Comparison of ENCODE assay signal across 8 cellular contexts in the genomic region with DNA sequence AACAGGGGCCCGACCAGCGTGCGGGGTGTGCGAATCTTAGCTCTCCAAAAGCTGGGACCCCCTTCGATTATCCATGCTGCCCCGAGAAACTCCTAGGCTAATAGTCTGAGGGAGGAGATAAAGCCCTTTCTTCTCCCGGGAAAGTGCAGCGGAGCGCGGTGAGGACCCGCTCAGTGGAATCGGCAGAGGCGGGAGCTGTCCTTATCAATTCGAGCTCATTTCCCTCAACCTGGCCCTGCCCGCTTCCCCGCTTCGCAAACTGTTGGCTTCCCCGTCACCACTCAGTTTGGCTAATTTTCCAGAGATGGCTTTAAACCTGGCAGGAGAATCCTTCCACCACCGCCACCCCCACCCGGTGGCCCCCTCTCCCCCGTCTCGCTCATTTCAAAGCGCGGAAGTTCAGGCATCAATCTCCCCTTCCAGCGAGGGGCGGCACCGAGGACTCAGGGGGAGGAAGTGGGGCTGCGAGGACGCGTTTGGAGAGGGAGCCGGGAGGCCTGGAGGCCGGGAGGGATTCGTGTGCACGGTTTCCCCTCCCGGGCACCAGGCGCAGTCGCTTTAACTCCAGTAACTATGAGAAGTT. TPM values are rescaled to one million over a fixed set of nuclear protein-coding genes. Genes with fewer than 3 reads are reported as not detected.
A peak's percentile ranks its signal among the peaks of the same experiment; 100 is the strongest.
DNase-seq lines count a peak whose midpoint lies in the region; ATAC-seq, FAIRE-seq and TF ChIP-seq lines count a peak whose summit lies in the region.

No MANE protein-coding gene starts in this region.

- peak overlapping the region; percentile 4 to 81 (median 58) for H3K4me3 Mint-ChIP-seq in naive thymus-derived CD8-positive, alpha-beta T cell

- ATAC-seq in naive thymus-derived CD8-positive, alpha-beta T cell = no peak
- ATAC-seq in GM21381 (IDR thresholded peaks at IDR 0.05; ENCODE audit: unreplicated experiment) (no peak), GM21786 (IDR thresholded peaks at IDR 0.05; ENCODE audit: unreplicated experiment) (no peak)

- FAIRE-seq in D721Med (lab: Jason Lieb, UNC) = no peak

- TF ChIP-seq CTCF in D721Med (IDR thresholded peaks at IDR 0.05; ENCODE audit: insufficient read depth, missing control alignments) = no peak

- POLR2A ChIA-PET in naive thymus-derived CD8-positive, alpha-beta T cell (lab: Charles Lee) = no interaction called here

- peaks cover 0 to 6% (median 0%) of the 10 kb centered on the region in 9 donors for H3K9me3 Mint-ChIP-seq in naive thymus-derived CD8-positive, alpha-beta T cell

- DNase-seq in D721Med (ENCODE audit: insufficient read length, low spot score) (peak; percentile 32), NCI-H146 (lab: John Stamatoyannopoulos, UW) (peak; percentile 79), cortex of kidney (lab: John Stamatoyannopoulos, UW) (peak; percentile 9), COLO829 (ENCODE audit: low spot score) (no peak), T1000 (lab: John Stamatoyannopoulos, UW) (no peak)
- DNase-seq in naive thymus-derived CD8-positive, alpha-beta T cell = peak in 1 of 10 donors; percentile 2

- peaks cover 2 to 31% (median 14%) of the 10 kb centered on the region in 4 donors for H3K4me1 Mint-ChIP-seq in naive thymus-derived CD8-positive, alpha-beta T cell

- H3K27ac Mint-ChIP-seq in naive thymus-derived CD8-positive, alpha-beta T cell = no peak overlapping the region

- H3K36me3 Mint-ChIP-seq in naive thymus-derived CD8-positive, alpha-beta T cell = no peaks in the 10 kb centered on the region

- H3K27me3 Mint-ChIP-seq in naive thymus-derived CD8-positive, alpha-beta T cell = peaks cover 32 to 54% (median 38%) of the 10 kb centered on the region in 5 donors

RNA-seq across cellular contexts. Expression of gene KLHL14, which starts 1.6 kb away (rescaled TPM):
- 1 to 10 TPM; 1.1 to 1.7 TPM for total RNA-seq in naive thymus-derived CD8-positive, alpha-beta T cell
- polyA plus RNA-seq in naive thymus-derived CD8-positive, alpha-beta T cell = not detected

Comparison
In these comparisons a context has a peak if more than half of its experiments do, and no peak if none do; other contexts are left out.
1. DNase-seq: peak in D721Med (single experiment), NCI-H146 (single experiment) and cortex of kidney (single experiment); none in COLO829 (single experiment) and T1000 (single experiment).